In the genomic region with DNA sequence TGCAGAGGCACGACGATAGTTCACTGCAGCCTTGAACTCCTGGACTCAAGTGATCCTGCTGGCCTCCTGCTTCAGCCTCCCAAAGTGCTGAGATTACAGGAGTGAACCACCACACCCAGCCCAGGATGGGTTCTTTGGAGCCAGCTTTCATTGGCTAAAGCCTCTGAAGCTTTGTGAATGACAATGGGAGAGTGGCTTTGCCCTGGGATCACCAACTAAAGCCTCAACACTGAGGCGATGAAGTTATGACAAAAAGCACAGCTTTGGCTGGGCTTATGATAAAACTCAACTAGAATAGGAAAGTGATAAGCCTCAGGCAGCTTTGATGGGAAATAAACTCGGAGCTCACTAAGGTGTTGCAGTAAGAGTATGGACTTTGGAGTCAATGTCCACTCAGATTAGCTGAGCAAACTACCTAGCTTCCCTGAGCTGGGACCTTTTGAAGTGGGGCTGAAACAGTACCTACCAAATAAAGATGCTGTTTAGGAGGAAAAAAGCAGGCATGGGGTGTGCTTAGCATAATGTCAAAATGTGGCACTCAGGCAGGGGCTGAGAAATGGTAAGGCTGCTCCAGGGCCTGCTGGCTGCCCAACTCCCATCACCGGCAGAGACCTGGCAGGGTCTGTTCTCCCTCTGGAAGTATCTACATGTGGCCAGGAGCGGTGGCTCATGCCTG, we compare ENCODE assay signal across 12 cellular contexts. TPM values are rescaled to one million over a fixed set of nuclear protein-coding genes. Genes with fewer than 3 reads are reported as not detected.
DNase-seq lines count a peak whose midpoint lies in the region; ATAC-seq and TF ChIP-seq lines count a peak whose summit lies in the region.
"Had no signal": no experiment of that assay in that cellular context is flagged by ENCODE, and none has a peak within 500 bp of the region (broad histone marks: within the 10 kb centered on the region; RNA-seq: fewer than 3 reads in every experiment).

No MANE protein-coding gene starts in this region.

- TF ChIP-seq CTCF in ascending aorta (IDR thresholded peaks at IDR 0.05) = no peak
- TF ChIP-seq CTCF in tibial nerve (IDR thresholded peaks at IDR 0.05) = no peak

- no peaks in the 10 kb centered on the region for H3K27me3 ChIP-seq in ascending aorta
- H3K27me3 ChIP-seq in mucosa of stomach (ENCODE audit: control insufficient read depth, insufficient read depth, low read length) = no peaks in the 10 kb centered on the region
- no peaks in the 10 kb centered on the region for H3K27me3 ChIP-seq in tibial nerve

- H3K4me1 ChIP-seq in ascending aorta = peaks cover 39 to 65% of the 10 kb centered on the region in 2 donors
- peaks cover 60% of the 10 kb centered on the region for H3K4me1 ChIP-seq in mucosa of stomach (ENCODE audit: control insufficient read depth, insufficient read depth, low read length)
- H3K4me1 ChIP-seq in tibial nerve = peaks cover 5 to 82% (median 56%) of the 10 kb centered on the region in 4 donors

- DNase-seq in activated naive CD4-positive, alpha-beta T cell treated with anti-CD3 and anti-CD28 coated beads, Interleukin-2, amount 10 ng/mL, durations not matched to agents 7 days and 5 days = no peak
- no peak for DNase-seq in activated naive CD4-positive, alpha-beta T cell treated with anti-CD3 and anti-CD28 coated beads, Interleukin-2, amount 50 U/mL, for 16 hours
- DNase-seq in ascending aorta (ENCODE audit: low spot score in 2 of 2) (no peak), tibial nerve (ENCODE audit: low spot score in 2 of 2) (no peak), hypothalamus (lab: John Stamatoyannopoulos, UW) (no peak)
- DNase-seq in activated T-helper 1 cell treated with anti-CD3 and anti-CD28 coated beads, Interleukin-12 subunit alpha, Interleukin-12 subunit beta, Interleukin-2, Interleukin-4 antibody, amounts not matched to agents 30 ng/mL and 10 ng/mL and 1 ng/mL, durations not matched to agents 14 hours and 24 hours and 36 hours (ENCODE audit: low spot score) = no peak
- DNase-seq: activated T-cell treated with anti-CD3 and anti-CD28 coated beads, Interleukin-2, amount 50 U/mL, for 1 hour; NCI-H446 treated with DMSO at 0.1 percent for 48 hours had no signal

- H3K4me3 Mint-ChIP-seq in activated naive CD4-positive, alpha-beta T cell treated with anti-CD3 and anti-CD28 coated beads, Interleukin-2, amount 10 ng/mL, durations not matched to agents 7 days and 5 days = no peak overlapping the region
- no peak overlapping the region for H3K4me3 Mint-ChIP-seq in activated T-helper 1 cell treated with anti-CD3 and anti-CD28 coated beads, Interleukin-12 subunit alpha, Interleukin-12 subunit beta, Interleukin-2, Interleukin-4 antibody, amounts not matched to agents 30 ng/mL and 10 ng/mL and 1 ng/mL, durations not matched to agents 14 hours and 24 hours and 36 hours

- CTCF ChIA-PET in activated naive CD4-positive, alpha-beta T cell treated with anti-CD3 and anti-CD28 coated beads, Interleukin-2, amount 10 ng/mL, durations not matched to agents 7 days and 5 days (lab: Charles Lee) = interaction anchor here (0.6 to 3.6 kb wide), 10 partner anchors 11 to 239 kb away, joined by 3 to 18 read pairs (median 3); a partner anchor contains a TSS

- WGBS in tibial nerve, 2 donors = 93% methylated on average over 6 of the region's 6 CpGs

- H3K4me3 ChIP-seq in ascending aorta (no peak overlapping the region), mucosa of stomach (ENCODE audit: low read length) (no peak overlapping the region), tibial nerve (no peak overlapping the region)
- H3K4me3 ChIP-seq: prostate gland had no signal

- H3K9me3 Mint-ChIP-seq in activated naive CD4-positive, alpha-beta T cell treated with anti-CD3 and anti-CD28 coated beads, Interleukin-2, amount 10 ng/mL, durations not matched to agents 7 days and 5 days = no peaks in the 10 kb centered on the region
- no peaks in the 10 kb centered on the region for H3K9me3 Mint-ChIP-seq in activated T-helper 1 cell treated with anti-CD3 and anti-CD28 coated beads, Interleukin-12 subunit alpha, Interleukin-12 subunit beta, Interleukin-2, Interleukin-4 antibody, amounts not matched to agents 30 ng/mL and 10 ng/mL and 1 ng/mL, durations not matched to agents 14 hours and 24 hours and 36 hours
- H3K9me3 Mint-ChIP-seq: T-cell had no signal

- H3K36me3 Mint-ChIP-seq in activated naive CD4-positive, alpha-beta T cell treated with anti-CD3 and anti-CD28 coated beads, Interleukin-2, amount 10 ng/mL, durations not matched to agents 7 days and 5 days = peaks cover 34% of the 10 kb centered on the region
- peaks cover 18% of the 10 kb centered on the region for H3K36me3 Mint-ChIP-seq in activated T-helper 1 cell treated with anti-CD3 and anti-CD28 coated beads, Interleukin-12 subunit alpha, Interleukin-12 subunit beta, Interleukin-2, Interleukin-4 antibody, amounts not matched to agents 30 ng/mL and 10 ng/mL and 1 ng/mL, durations not matched to agents 14 hours and 24 hours and 36 hours (ENCODE audit: low read depth)

- H3K27me3 Mint-ChIP-seq in activated naive CD4-positive, alpha-beta T cell treated with anti-CD3 and anti-CD28 coated beads, Interleukin-2, amount 10 ng/mL, durations not matched to agents 7 days and 5 days = no peaks in the 10 kb centered on the region
- no peaks in the 10 kb centered on the region for H3K27me3 Mint-ChIP-seq in activated T-helper 1 cell treated with anti-CD3 and anti-CD28 coated beads, Interleukin-12 subunit alpha, Interleukin-12 subunit beta, Interleukin-2, Interleukin-4 antibody, amounts not matched to agents 30 ng/mL and 10 ng/mL and 1 ng/mL, durations not matched to agents 14 hours and 24 hours and 36 hours (ENCODE audit: insufficient read depth)
- H3K27me3 Mint-ChIP-seq: T-cell had no signal

- intact Hi-C loops in ascending aorta (cut with DNase I) = loop anchor here (10.0 kb wide), 5 partner anchors 267 to 1403 kb away; a partner anchor contains a TSS
- intact Hi-C loops in activated T-helper 1 cell treated with anti-CD3 and anti-CD28 coated beads, Interleukin-12 subunit alpha, Interleukin-12 subunit beta, Interleukin-2, Interleukin-4 antibody, amounts not matched to agents 30 ng/mL and 10 ng/mL and 1 ng/mL, durations not matched to agents 14 hours and 24 hours and 36 hours (cut with micrococcal nuclease) = no loop called here

- H3K9me3 ChIP-seq in ascending aorta (no peaks in the 10 kb centered on the region), mucosa of stomach (ENCODE audit: control insufficient read depth, low read length) (no peaks in the 10 kb centered on the region), tibial nerve (no peaks in the 10 kb centered on the region)
- H3K9me3 ChIP-seq: prostate gland had no signal

- no peak for ATAC-seq in HG02610 (IDR thresholded peaks at IDR 0.05; ENCODE audit: unreplicated experiment)

- no peak for TF ChIP-seq POLR2A in tibial nerve (IDR thresholded peaks at IDR 0.05)

- H3K36me3 ChIP-seq in ascending aorta (no peaks in the 10 kb centered on the region), mucosa of stomach (ENCODE audit: control insufficient read depth, insufficient read depth, low read length) (peaks cover 5% of the 10 kb centered on the region), tibial nerve (peaks cover 0 to 47% (median 0%) of the 10 kb centered on the region in 3 donors)
- H3K36me3 ChIP-seq: prostate gland had no signal

- TF ChIP-seq EP300 in tibial nerve (IDR thresholded peaks at IDR 0.05) = no peak

- H3K27ac ChIP-seq in ascending aorta (peak overlapping the region; percentile 82 to 90), tibial nerve (peak overlapping the region in 3 of 4 donors; percentile 78 to 91 (median 82))

- peaks cover 78% of the 10 kb centered on the region for H3K4me1 Mint-ChIP-seq in activated naive CD4-positive, alpha-beta T cell treated with anti-CD3 and anti-CD28 coated beads, Interleukin-2, amount 10 ng/mL, durations not matched to agents 7 days and 5 days
- peaks cover 48% of the 10 kb centered on the region for H3K4me1 Mint-ChIP-seq in activated T-helper 1 cell treated with anti-CD3 and anti-CD28 coated beads, Interleukin-12 subunit alpha, Interleukin-12 subunit beta, Interleukin-2, Interleukin-4 antibody, amounts not matched to agents 30 ng/mL and 10 ng/mL and 1 ng/mL, durations not matched to agents 14 hours and 24 hours and 36 hours (ENCODE audit: low read depth)

- H3K27ac Mint-ChIP-seq in activated naive CD4-positive, alpha-beta T cell treated with anti-CD3 and anti-CD28 coated beads, Interleukin-2, amount 10 ng/mL, durations not matched to agents 7 days and 5 days = peak overlapping the region; percentile 49
- H3K27ac Mint-ChIP-seq in activated T-helper 1 cell treated with anti-CD3 and anti-CD28 coated beads, Interleukin-12 subunit alpha, Interleukin-12 subunit beta, Interleukin-2, Interleukin-4 antibody, amounts not matched to agents 30 ng/mL and 10 ng/mL and 1 ng/mL, durations not matched to agents 14 hours and 24 hours and 36 hours = no peak overlapping the region

- H3K9ac ChIP-seq in mucosa of stomach (ENCODE audit: low read length) = peak overlapping the region; percentile 58

RNA-seq across cellular contexts. Expression of a gene that starts 4.3 kb away (rescaled TPM):
- total RNA-seq in ascending aorta (61.9 TPM), tibial nerve (10 to 100 TPM; 27.1 to 35.4 (median 30.7) TPM)
- 29.7 and 30.1 TPM in 2 replicates for total RNA-seq in activated T-helper 1 cell treated with anti-CD3 and anti-CD28 coated beads, Interleukin-12 subunit alpha, Interleukin-12 subunit beta, Interleukin-2, Interleukin-4 antibody, amounts not matched to agents 30 ng/mL and 10 ng/mL and 1 ng/mL, durations not matched to agents 14 hours and 24 hours and 36 hours

RNA-seq across cellular contexts. Expression of a gene that starts 4.6 kb away (rescaled TPM):
- total RNA-seq in ascending aorta (127 TPM), tibial nerve (100 to 1,000 TPM; 132 to 172 (median 151) TPM)
- total RNA-seq in activated T-helper 1 cell treated with anti-CD3 and anti-CD28 coated beads, Interleukin-12 subunit alpha, Interleukin-12 subunit beta, Interleukin-2, Interleukin-4 antibody, amounts not matched to agents 30 ng/mL and 10 ng/mL and 1 ng/mL, durations not matched to agents 14 hours and 24 hours and 36 hours = 111 and 115 TPM in 2 replicates

RNA-seq across cellular contexts. Expression of a gene that starts 43.9 kb away (rescaled TPM):
- 57.4 TPM for total RNA-seq in ascending aorta
- 100 to 1,000 TPM in 1 of 4 donors, 10 to 100 TPM in 3; 79.4 to 106 (median 90.1) TPM for total RNA-seq in tibial nerve
- 192 and 196 TPM in 2 replicates for total RNA-seq in activated T-helper 1 cell treated with anti-CD3 and anti-CD28 coated beads, Interleukin-12 subunit alpha, Interleukin-12 subunit beta, Interleukin-2, Interleukin-4 antibody, amounts not matched to agents 30 ng/mL and 10 ng/mL and 1 ng/mL, durations not matched to agents 14 hours and 24 hours and 36 hours

RNA-seq across cellular contexts. Expression of a gene that starts 52.8 kb away (rescaled TPM):
- total RNA-seq in ascending aorta (85.6 TPM), tibial nerve (100 to 1,000 TPM in 1 of 4 donors, 10 to 100 TPM in 3; 77.3 to 111 (median 85.0) TPM)
- total RNA-seq in activated T-helper 1 cell treated with anti-CD3 and anti-CD28 coated beads, Interleukin-12 subunit alpha, Interleukin-12 subunit beta, Interleukin-2, Interleukin-4 antibody, amounts not matched to agents 30 ng/mL and 10 ng/mL and 1 ng/mL, durations not matched to agents 14 hours and 24 hours and 36 hours = 216 and 229 TPM in 2 replicates
